Comparison of ENCODE assay signal across 8 cellular contexts in the genomic region with DNA sequence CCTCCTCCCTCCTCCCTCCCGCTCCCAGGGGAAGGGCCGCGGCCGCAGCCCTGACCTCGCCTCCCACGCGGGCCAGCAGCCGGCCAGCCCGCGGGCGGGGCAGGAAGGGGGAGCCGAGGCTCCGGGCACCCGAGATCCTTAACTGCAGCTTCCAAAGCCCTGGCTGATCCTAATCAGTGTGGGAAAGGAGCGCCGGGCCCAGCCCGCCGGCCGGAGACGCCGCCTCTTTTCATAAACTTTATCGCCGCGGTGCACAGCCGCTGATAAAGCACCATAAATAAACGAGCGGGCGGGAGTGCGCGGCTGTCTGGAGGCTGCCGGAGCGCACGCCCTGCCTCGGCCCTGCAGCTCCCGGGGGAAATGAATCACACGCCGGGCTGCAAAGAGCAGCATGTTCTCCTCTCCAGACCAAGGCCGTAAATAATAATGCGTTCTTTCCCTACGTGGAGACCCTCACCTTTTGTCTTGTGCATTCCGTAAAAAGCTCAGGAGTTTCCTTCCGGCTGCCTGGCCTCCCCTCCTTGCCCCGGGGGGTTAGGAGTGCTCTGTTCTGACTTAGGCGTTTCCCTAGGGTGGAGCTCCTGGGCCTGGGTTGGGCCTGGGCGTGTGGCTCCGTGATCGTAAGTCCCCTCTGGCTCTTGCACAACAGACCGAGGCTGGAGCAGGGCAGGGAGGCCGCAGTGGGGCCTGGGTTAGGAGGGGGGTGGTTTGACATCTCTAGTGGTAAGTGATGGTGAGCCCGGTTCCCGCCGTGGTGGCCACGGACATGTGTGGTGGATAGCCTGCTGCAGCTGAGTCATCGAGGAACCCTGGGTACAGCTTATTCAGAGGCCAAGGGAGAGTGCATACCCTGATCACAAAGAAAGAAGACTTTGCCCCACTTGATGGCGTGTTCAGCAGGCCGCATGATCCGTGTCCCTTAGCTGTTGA.
DNase-seq lines count a peak whose midpoint lies in the region; ATAC-seq and TF ChIP-seq lines count a peak whose summit lies in the region.

No MANE protein-coding gene starts in this region.

- peaks cover 13% of the 10 kb centered on the region for H3K4me1 Mint-ChIP-seq in CD8-positive, alpha-beta T cell (ENCODE audit: low read depth)

- CTCF ChIA-PET in CD8-positive, alpha-beta T cell (lab: Charles Lee): no interaction called here
- CTCF ChIA-PET in OCI-LY7 (lab: Charles Lee; ENCODE audit: unreplicated experiment): interaction anchor here (0.6 kb wide), 1 partner anchor 16 kb away, joined by 3 read pairs; no protein-coding TSS in a partner anchor

- no peak overlapping the region for H3K27ac Mint-ChIP-seq in CD8-positive, alpha-beta T cell

- no peaks in the 10 kb centered on the region for H3K36me3 ChIP-seq in CD8-positive, alpha-beta T cell (ENCODE audit: insufficient read depth, low read length)
- H3K36me3 ChIP-seq in OCI-LY7 (ENCODE audit: insufficient read depth, low read length) (no peaks in the 10 kb centered on the region), psoas muscle (ENCODE audit: insufficient read depth in 1 of 2, low read depth in 1 of 2) (no peaks in the 10 kb centered on the region)

- H3K79me2 ChIP-seq in OCI-LY7 (ENCODE audit: insufficient read depth, low read depth, low read length): no peaks in the 10 kb centered on the region

- no peak overlapping the region for H3K4me3 ChIP-seq in CD8-positive, alpha-beta T cell (ENCODE audit: low read depth, low read length)
- H3K4me3 ChIP-seq in OCI-LY7 (ENCODE audit: low read depth, low read length, poor library complexity, severe bottlenecking): peak overlapping the region; percentile 20
- peak overlapping the region; percentile 60 for H3K4me3 ChIP-seq in psoas muscle

- no peak for TF ChIP-seq CTCF in CD8-positive, alpha-beta T cell (IDR thresholded peaks at IDR 0.05)
- TF ChIP-seq CTCF in OCI-LY7 (conservative IDR thresholded peaks at IDR 0.05; ENCODE audit: low read length): no peak
- no peak for TF ChIP-seq CTCF in psoas muscle (IDR thresholded peaks at IDR 0.05)

- no peak for ATAC-seq in CD8-positive, alpha-beta T cell
- ATAC-seq in GM19328 (IDR thresholded peaks at IDR 0.05; ENCODE audit: unreplicated experiment) (peak; percentile 55), HG03442 (IDR thresholded peaks at IDR 0.05; ENCODE audit: unreplicated experiment) (peak; percentile 68), psoas muscle (peak; percentile 78 to 91 (median 82))

- no peaks in the 10 kb centered on the region for H3K9me3 Mint-ChIP-seq in CD8-positive, alpha-beta T cell

- BruUV-seq in OCI-LY7 (replicated peaks; lab: Mats Ljungman, UMichigan): no TSS peak

- POLR2A ChIA-PET in CD8-positive, alpha-beta T cell (lab: Charles Lee): interaction anchor here (0.5 to 1.1 kb wide), 2 partner anchors 51 to 101 kb away, joined by 3 read pairs; no protein-coding TSS in a partner anchor
- POLR2A ChIA-PET in OCI-LY7 (lab: Charles Lee): interaction anchor here (0.7 to 1.6 kb wide), 2 partner anchors 56 to 101 kb away, joined by 3 to 6 read pairs; no protein-coding TSS in a partner anchor

- peaks cover 27% of the 10 kb centered on the region for H3K27me3 Mint-ChIP-seq in CD8-positive, alpha-beta T cell (ENCODE audit: low read depth)

- H3K27ac ChIP-seq in CD8-positive, alpha-beta T cell (ENCODE audit: low read depth, low read length): no peak overlapping the region
- H3K27ac ChIP-seq in OCI-LY7 (ENCODE audit: low read depth, low read length, poor library complexity, severe bottlenecking) (no peak overlapping the region), psoas muscle (peak overlapping the region; percentile 88)

- 5 to 6% (median 5%) methylated on average over 54 to 57 of the region's 57 CpGs for WGBS in psoas muscle, 3 donors

- H3K9me3 ChIP-seq in CD8-positive, alpha-beta T cell (ENCODE audit: low read length): no peaks in the 10 kb centered on the region
- no peaks in the 10 kb centered on the region for H3K9me3 ChIP-seq in OCI-LY7 (ENCODE audit: low read length)
- no peaks in the 10 kb centered on the region for H3K9me3 ChIP-seq in psoas muscle

- H3K9me2 ChIP-seq in OCI-LY7 (ENCODE audit: insufficient read depth, low read length): no peaks in the 10 kb centered on the region

- H3K4me3 Mint-ChIP-seq in CD8-positive, alpha-beta T cell: peak overlapping the region; percentile 26

- H3K36me3 Mint-ChIP-seq in CD8-positive, alpha-beta T cell: no peaks in the 10 kb centered on the region

- peak overlapping the region; percentile 86 for H2AFZ ChIP-seq in OCI-LY7 (ENCODE audit: low read length)

- no peak for DNase-seq in CD8-positive, alpha-beta T cell
- DNase-seq in OCI-LY7 (ENCODE audit: low spot score) (peak; percentile 22), astrocyte of the hippocampus (ENCODE audit: low read depth, low spot score) (peak; percentile 95), hepatic stellate cell (ENCODE audit: low spot score) (peak; percentile 91), psoas muscle (peak; percentile 89 to 95)
- no peak for DNase-seq in effector CD8-positive, alpha-beta T cell (lab: John Stamatoyannopoulos, UW)

- H3K4me1 ChIP-seq in CD8-positive, alpha-beta T cell (ENCODE audit: insufficient read depth, low read length): no peaks in the 10 kb centered on the region
- H3K4me1 ChIP-seq in OCI-LY7 (ENCODE audit: insufficient read depth, low read length, poor library complexity, severe bottlenecking) (peaks cover 26% of the 10 kb centered on the region), psoas muscle (peaks cover 47% of the 10 kb centered on the region)

- H4K20me1 ChIP-seq in OCI-LY7 (ENCODE audit: insufficient read depth, low read length): no peaks in the 10 kb centered on the region

- intact Hi-C loops in CD8-positive, alpha-beta T cell (cut with DNase I, micrococcal nuclease): no loop called here
- intact Hi-C loops in OCI-LY7 (cut with micrococcal nuclease; ENCODE audit: unreplicated experiment): no loop called here
- intact Hi-C loops in psoas muscle (cut with DNase I): loop anchor here (5.0 to 10.0 kb wide), 5 partner anchors 44 to 311 kb away; no protein-coding TSS in a partner anchor

- H3K4me2 ChIP-seq in OCI-LY7 (ENCODE audit: low read length): peak overlapping the region; percentile 59

- no peaks in the 10 kb centered on the region for H3K27me3 ChIP-seq in CD8-positive, alpha-beta T cell (ENCODE audit: insufficient read depth, low read length)
- no peaks in the 10 kb centered on the region for H3K27me3 ChIP-seq in psoas muscle (ENCODE audit: insufficient read depth in 3 of 3, low read length in 2 of 3)

Comparison
In these comparisons a context has a peak if more than half of its experiments do, and no peak if none do; other contexts are left out.
1. DNase-seq: peak in OCI-LY7 (single experiment), astrocyte of the hippocampus (single experiment), hepatic stellate cell (single experiment) and psoas muscle (2 of 2); none in CD8-positive, alpha-beta T cell (0 of 7) and effector CD8-positive, alpha-beta T cell (single experiment).
2. intact Hi-C loops: an anchor here in psoas muscle (5.0 to 10.0 kb wide); none called in CD8-positive, alpha-beta T cell and OCI-LY7.